In the genomic region with DNA sequence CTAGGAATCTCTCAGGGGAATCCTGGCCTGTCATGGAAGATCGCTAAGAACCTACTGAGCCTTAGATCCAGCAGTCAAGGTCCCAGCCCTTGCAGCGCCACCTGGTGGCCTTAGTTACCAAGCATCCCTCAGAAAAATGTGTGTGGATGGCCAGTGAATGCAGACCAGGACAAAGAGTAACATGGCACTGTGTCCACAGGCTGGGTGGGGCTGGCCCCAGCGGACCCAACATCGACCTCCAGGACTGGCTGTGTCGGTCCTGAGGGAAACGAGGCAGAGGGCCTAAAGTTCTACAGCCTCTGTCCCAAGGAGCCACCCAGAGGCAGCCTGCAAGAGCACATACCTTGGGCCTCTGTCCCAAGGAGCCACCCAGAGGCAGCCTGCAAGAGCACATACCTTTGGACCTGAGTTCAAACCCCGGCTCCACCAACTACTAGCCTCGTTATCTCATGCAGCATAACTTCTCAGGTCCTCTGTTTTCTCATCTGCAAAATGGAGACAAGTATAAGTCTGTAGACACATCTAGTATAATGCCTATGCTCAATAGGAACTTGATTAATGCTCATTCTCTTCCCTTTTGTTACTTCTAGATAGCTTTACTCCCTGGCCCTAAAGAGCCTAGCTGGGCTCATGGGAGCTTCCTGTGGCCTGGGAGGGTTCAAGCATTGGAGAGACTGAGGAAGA, we compare ENCODE assay signal across 8 cellular contexts. TPM values are rescaled to one million over a fixed set of nuclear protein-coding genes. Genes with fewer than 3 reads are reported as not detected.
DNase-seq lines count a peak whose midpoint lies in the region; ATAC-seq and TF ChIP-seq lines count a peak whose summit lies in the region.

No MANE protein-coding gene starts in this region.

- no peak overlapping the region for H4K8ac ChIP-seq in mesendoderm (ENCODE audit: low read depth, low read length)

- peak overlapping the region; percentile 73 to 97 (median 89) for H3K4me2 ChIP-seq in BLaER1 treated with 17β-estradiol and CSF1 and Interleukin-3, amounts not matched to agents 10 nM and 100 nM
- no peak overlapping the region for H3K4me2 ChIP-seq in mesendoderm (ENCODE audit: low read length)

- H3K27ac ChIP-seq in BLaER1 treated with 17β-estradiol and CSF1 and Interleukin-3, amounts not matched to agents 10 nM and 100 nM = peak overlapping the region in 8 of 11 experiments; percentile 27 to 77 (median 65); a peak in 10 of 22 replicates
- no peak overlapping the region; the same call in 1 of the 2 replicates for H3K27ac ChIP-seq in HL-60 (replicated peaks)
- no peak overlapping the region for H3K27ac ChIP-seq in mesendoderm (ENCODE audit: low read depth, low read length)

- intact Hi-C loops in activated CD8-positive, alpha-beta T cell treated with anti-CD3 and anti-CD28 coated beads for 36 hours (cut with micrococcal nuclease) = loop anchor here (5.0 to 10.0 kb wide), 4 partner anchors 59 to 286 kb away; partner anchors contain the start of gene HERC1

- H3K4ac ChIP-seq in mesendoderm (ENCODE audit: low read depth, low read length) = no peak overlapping the region

- CTCF ChIA-PET in activated CD8-positive, alpha-beta T cell treated with anti-CD3 and anti-CD28 coated beads for 36 hours (lab: Charles Lee) = interaction anchor here (0.7 to 4.8 kb wide), 29 partner anchors 11 to 180 kb away, joined by 3 to 36 read pairs (median 5); partner anchors contain the start of genes DAPK2 and HERC1

- peaks cover 0 to 13% (median 0%) of the 10 kb centered on the region in 11 experiments; a peak in 4 of 22 replicates for H4K20me1 ChIP-seq in BLaER1 treated with 17β-estradiol and CSF1 and Interleukin-3, amounts not matched to agents 10 nM and 100 nM

- peak overlapping the region in 3 of 11 experiments; percentile 7 to 57 (median 29); a peak in 1 of 22 replicates for H3K9ac ChIP-seq in BLaER1 treated with 17β-estradiol and CSF1 and Interleukin-3, amounts not matched to agents 10 nM and 100 nM
- H3K9ac ChIP-seq in mesendoderm (ENCODE audit: low read length) = no peak overlapping the region

- peaks cover 62% of the 10 kb centered on the region for H3K4me1 Mint-ChIP-seq in activated CD8-positive, alpha-beta T cell treated with anti-CD3 and anti-CD28 coated beads for 36 hours (ENCODE audit: low read depth)
- H3K4me1 Mint-ChIP-seq in effector memory CD8-positive, alpha-beta T cell (ENCODE audit: low read depth in 2 of 2) = peaks cover 45 to 47% of the 10 kb centered on the region in 2 donors

- ATAC-seq in activated CD8-positive, alpha-beta T cell treated with anti-CD3 and anti-CD28 coated beads for 36 hours = peak; percentile 19
- ATAC-seq in effector memory CD8-positive, alpha-beta T cell (replicated peaks) = no peak
- no peak for ATAC-seq in GM18909 (IDR thresholded peaks at IDR 0.05; ENCODE audit: poor library complexity, unreplicated experiment)

- WGBS in mesendoderm (ENCODE audit: extremely low coverage, insufficient coverage, low lambda C conversion rate) = no CpG with 5 or more reads among the region's 8 CpGs

- no peaks in the 10 kb centered on the region for H3K27me3 Mint-ChIP-seq in activated CD8-positive, alpha-beta T cell treated with anti-CD3 and anti-CD28 coated beads for 36 hours
- no peaks in the 10 kb centered on the region for H3K27me3 Mint-ChIP-seq in effector memory CD8-positive, alpha-beta T cell

- H3K4me3 ChIP-seq in BLaER1 treated with 17β-estradiol and CSF1 and Interleukin-3, amounts not matched to agents 10 nM and 100 nM = no peak overlapping the region
- H3K4me3 ChIP-seq in HL-60 (replicated peaks; ENCODE audit: insufficient read depth, low read length) = no peak overlapping the region
- no peak overlapping the region for H3K4me3 ChIP-seq in mesendoderm (ENCODE audit: low read length)

- H3K56ac ChIP-seq in mesendoderm (ENCODE audit: low read length) = no peak overlapping the region

- no peaks in the 10 kb centered on the region for H3K27me3 ChIP-seq in BLaER1 treated with 17β-estradiol and CSF1 and Interleukin-3, amounts not matched to agents 10 nM and 100 nM
- no peaks in the 10 kb centered on the region for H3K27me3 ChIP-seq in HL-60 (ENCODE audit: insufficient read depth, poor library complexity, severe bottlenecking)
- no peaks in the 10 kb centered on the region for H3K27me3 ChIP-seq in mesendoderm (ENCODE audit: insufficient read depth, low read length, poor library complexity)

- POLR2A ChIA-PET in activated CD8-positive, alpha-beta T cell treated with anti-CD3 and anti-CD28 coated beads for 36 hours (lab: Charles Lee) = interaction anchor here (1.0 to 1.4 kb wide), 2 partner anchors 36 to 42 kb away, joined by 4 read pairs; no protein-coding TSS in a partner anchor

- no peak overlapping the region for H2BK15ac ChIP-seq in mesendoderm (replicated peaks; ENCODE audit: low read depth)

- H3K9me3 Mint-ChIP-seq in activated CD8-positive, alpha-beta T cell treated with anti-CD3 and anti-CD28 coated beads for 36 hours = no peaks in the 10 kb centered on the region
- no peaks in the 10 kb centered on the region for H3K9me3 Mint-ChIP-seq in effector memory CD8-positive, alpha-beta T cell

- DNase-seq in HL-60 (ENCODE audit: low read depth in 1 of 2, low spot score in 1 of 2) (peak; percentile 42 to 71), NCI-H82 (lab: John Stamatoyannopoulos, UW) (peak; percentile 88), mesendoderm (peak; percentile 92)
- peak; percentile 88 for DNase-seq in activated CD8-positive, alpha-beta T cell treated with anti-CD3 and anti-CD28 coated beads for 36 hours
- peak; percentile 65 to 69 (median 67) for DNase-seq in effector memory CD8-positive, alpha-beta T cell
- peak; percentile 68 to 70 for DNase-seq in stimulated activated CD8-positive, alpha-beta memory T cell treated with anti-CD3 and anti-CD28 coated beads, Interleukin-2, amount 100 ng/mL, for 48 hours (ENCODE audit: low read depth in 2 of 2)

- no peak overlapping the region for H4K5ac ChIP-seq in mesendoderm (ENCODE audit: low read length)

- no peaks in the 10 kb centered on the region for H3K36me3 ChIP-seq in BLaER1 treated with 17β-estradiol and CSF1 and Interleukin-3, amounts not matched to agents 10 nM and 100 nM
- no peaks in the 10 kb centered on the region for H3K36me3 ChIP-seq in mesendoderm (ENCODE audit: control insufficient read depth, insufficient read depth, low read length)

- H3K9me3 ChIP-seq in BLaER1 treated with 17β-estradiol and CSF1 and Interleukin-3, amounts not matched to agents 10 nM and 100 nM (replicated peaks in 1 of 11) = peaks cover 0 to 12% (median 0%) of the 10 kb centered on the region in 11 experiments; a peak in 7 of 22 replicates

- no peak overlapping the region for H2BK5ac ChIP-seq in mesendoderm (ENCODE audit: low read length)

- H3K79me2 ChIP-seq in mesendoderm (ENCODE audit: control insufficient read depth, insufficient read depth, low read length) = no peaks in the 10 kb centered on the region

- no peak overlapping the region for H3K18ac ChIP-seq in mesendoderm (ENCODE audit: low read length)

- no peak overlapping the region for H3K4me3 Mint-ChIP-seq in activated CD8-positive, alpha-beta T cell treated with anti-CD3 and anti-CD28 coated beads for 36 hours
- H3K4me3 Mint-ChIP-seq in effector memory CD8-positive, alpha-beta T cell = peak overlapping the region; percentile 33 to 59

- peak; percentile 72 for TF ChIP-seq CTCF in HL-60 (IDR thresholded peaks at IDR 0.05; ENCODE audit: insufficient read depth, low read length)
- TF ChIP-seq CTCF in activated CD8-positive, alpha-beta T cell treated with anti-CD3 and anti-CD28 coated beads for 36 hours (IDR thresholded peaks at IDR 0.05) = peak; percentile 85

- H3K23ac ChIP-seq in mesendoderm (ENCODE audit: low read length) = no peak overlapping the region

- no peak overlapping the region for H3K27ac Mint-ChIP-seq in activated CD8-positive, alpha-beta T cell treated with anti-CD3 and anti-CD28 coated beads for 36 hours
- H3K27ac Mint-ChIP-seq in effector memory CD8-positive, alpha-beta T cell = peak overlapping the region; percentile 92 to 94

- H2AK5ac ChIP-seq in mesendoderm (ENCODE audit: low read length) = no peak overlapping the region

- H3K36me3 Mint-ChIP-seq in activated CD8-positive, alpha-beta T cell treated with anti-CD3 and anti-CD28 coated beads for 36 hours (ENCODE audit: low read depth) = no peaks in the 10 kb centered on the region
- H3K36me3 Mint-ChIP-seq in effector memory CD8-positive, alpha-beta T cell (ENCODE audit: insufficient read depth) = no peaks in the 10 kb centered on the region

- no peaks in the 10 kb centered on the region for H3K79me1 ChIP-seq in mesendoderm (ENCODE audit: low read length)

- no peak overlapping the region for H2BK120ac ChIP-seq in mesendoderm (ENCODE audit: low read depth, low read length)

- H3K4me1 ChIP-seq in BLaER1 treated with 17β-estradiol and CSF1 and Interleukin-3, amounts not matched to agents 10 nM and 100 nM = peaks cover 58 to 78% (median 67%) of the 10 kb centered on the region in 10 experiments
- H3K4me1 ChIP-seq in mesendoderm (ENCODE audit: control insufficient read depth, low read depth, low read length) = no peaks in the 10 kb centered on the region

RNA-seq across cellular contexts. Expression of gene HERC1, which starts 57.5 kb away (rescaled TPM):
- 10 to 100 TPM; 56.7 to 70.5 TPM for total RNA-seq in activated CD8-positive, alpha-beta T cell treated with anti-CD3 and anti-CD28 coated beads for 36 hours
- polyA plus RNA-seq in mesendoderm (2013, experiment 1 of 2) = 8.7 TPM
- polyA plus RNA-seq in mesendoderm (2013, experiment 2 of 2) = 9.7 TPM

Comparison
In these comparisons a context has a peak if more than half of its experiments do, and no peak if none do; other contexts are left out.
1. H3K27ac ChIP-seq: peak in BLaER1 treated with 17β-estradiol and CSF1 and Interleukin-3, amounts not matched to agents 10 nM and 100 nM (8 of 11); none in HL-60 (single experiment) and mesendoderm (single experiment).
2. Peak in every context shown above with its lines, with median percentiles within 50 percentile points of each other: DNase-seq.